6 cellular contexts compared by ENCODE assay signal in the genomic region with DNA sequence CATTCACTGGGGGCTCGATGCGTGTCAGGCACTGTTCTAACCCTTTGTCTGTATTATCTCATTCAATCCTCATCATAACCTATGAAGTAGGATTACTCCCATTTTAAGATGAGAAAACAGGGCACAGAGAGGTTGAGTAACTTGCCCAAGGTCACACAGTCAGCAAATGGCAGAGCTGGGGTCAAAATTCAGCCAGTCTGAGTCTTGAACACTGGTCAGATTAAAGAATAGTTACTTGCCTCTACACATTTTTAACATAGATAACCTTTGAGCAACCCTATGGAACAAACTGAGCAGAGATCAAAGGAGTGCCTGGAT.
"Had no signal": no experiment of that assay in that cellular context is flagged by ENCODE, and none has a peak within 500 bp of the region (broad histone marks: within the 10 kb centered on the region; RNA-seq: fewer than 3 reads in every experiment).

No MANE protein-coding gene starts in this region.

- FAIRE-seq: HTR-8/SVneo had no signal

- H3K9ac ChIP-seq: KMS-11 had no signal

- DNase-seq: IMR-90, KBM-7, KG1 had no signal

- H3K27ac ChIP-seq: HL-60, KMS-11 had no signal

- H3K4me2 ChIP-seq: KMS-11 had no signal
